ENCODE assay signal across 26 cellular contexts in genomic region chrX:40248822-40249221, GRCh38.
DNase-seq lines count a peak whose midpoint lies in the region; ATAC-seq, FAIRE-seq and TF ChIP-seq lines count a peak whose summit lies in the region.
"Had no signal": no experiment of that assay in that cellular context is flagged by ENCODE, and none has a peak within 500 bp of the region (broad histone marks: within the 10 kb centered on the region; RNA-seq: fewer than 3 reads in every experiment).

No MANE protein-coding gene starts in this region.

- intact Hi-C loops in K562 (cut with micrococcal nuclease), result loop anchor here (5.0 kb wide), 1 partner anchor 142 kb away; no protein-coding TSS in a partner anchor
- intact Hi-C loops in sciatic nerve (cut with DNase I), result no loop called here

- no peak for TF ChIP-seq POLR2A in K562 (conservative IDR thresholded peaks at IDR 0.05)

- POLR2A ChIA-PET in K562 (lab: Yijun Ruan, JAX), result no interaction called here

- H3K4me2 ChIP-seq in BLaER1 (peak overlapping the region; percentile 21), K562 (ENCODE audit: insufficient read depth, low read length) (peak overlapping the region; percentile 61)

- BruUV-seq in K562 (replicated peaks; lab: Mats Ljungman, UMichigan), result no TSS peak

- H3K4me1 ChIP-seq in BLaER1 (peaks cover 20% of the 10 kb centered on the region), K562 (replicated peaks in 1 of 2; ENCODE audit: control insufficient read depth in 2 of 2, insufficient read depth in 2 of 2, low read length in 2 of 2) (peaks cover 3 to 35% of the 10 kb centered on the region in 2 experiments; a peak in 4 of 5 replicates)
- H3K4me1 ChIP-seq: Caco-2 had no signal

- H3K27me3 ChIP-seq in BLaER1 (no peaks in the 10 kb centered on the region), K562 (ENCODE audit: control insufficient read depth in 2 of 2, insufficient read depth in 2 of 2, low read length in 2 of 2) (no peaks in the 10 kb centered on the region)
- H3K27me3 ChIP-seq: SJSA1 had no signal

- no peaks in the 10 kb centered on the region for H3K79me2 ChIP-seq in K562 (ENCODE audit: control insufficient read depth, insufficient read depth, low read length)

- no peaks in the 10 kb centered on the region for H4K20me1 ChIP-seq in BLaER1
- H4K20me1 ChIP-seq in K562 (replicated peaks; ENCODE audit: control insufficient read depth, insufficient read depth, low read length), result no peaks in the 10 kb centered on the region

- in situ Hi-C loops in K562 (cut with MboI), result no loop called here

- no peaks in the 10 kb centered on the region for H3K36me3 ChIP-seq in BLaER1
- H3K36me3 ChIP-seq in K562 (ENCODE audit: control insufficient read depth, insufficient read depth, low read length), result no peaks in the 10 kb centered on the region
- H3K36me3 ChIP-seq: SJSA1 had no signal

- TF ChIP-seq CTCF in K562 (IDR thresholded peaks at IDR 0.05 in 2 of 3, conservative IDR thresholded peaks at IDR 0.05 in 1 of 3; ENCODE audit: insufficient read depth in 2 of 3, low read depth in 1 of 3, low read length in 3 of 3), result no peak
- TF ChIP-seq CTCF in nephron progenitor cell (IDR thresholded peaks at IDR 0.05), result no peak

- H3K9ac ChIP-seq in BLaER1, result no peak overlapping the region
- no peak overlapping the region for H3K9ac ChIP-seq in K562 (ENCODE audit: insufficient read depth in 1 of 2, low read depth in 2 of 2, low read length in 2 of 2)
- H3K9ac ChIP-seq: GM23248 had no signal

- peaks cover 42% of the 10 kb centered on the region for H3K9me3 Mint-ChIP-seq in nephron progenitor cell
- H3K9me3 Mint-ChIP-seq in stimulated activated naive CD8-positive, alpha-beta T cell treated with anti-CD3 and anti-CD28 coated beads, Interleukin-15, amount 100 ng/mL, for 72 hours, result no peaks in the 10 kb centered on the region
- H3K9me3 Mint-ChIP-seq: CD8-positive, alpha-beta T cell had no signal

- H3K36me3 Mint-ChIP-seq in nephron progenitor cell (ENCODE audit: low read depth), result no peaks in the 10 kb centered on the region
- H3K36me3 Mint-ChIP-seq: CD8-positive, alpha-beta T cell had no signal

- CTCF ChIA-PET in K562 (lab: Yijun Ruan, JAX; ENCODE audit: low intra/inter-chr PET ratio), result no interaction called here

- H3K27me3 Mint-ChIP-seq in nephron progenitor cell (ENCODE audit: low read depth, poor library complexity), result peaks cover 6% of the 10 kb centered on the region
- H3K27me3 Mint-ChIP-seq in stimulated activated naive CD8-positive, alpha-beta T cell treated with anti-CD3 and anti-CD28 coated beads, Interleukin-15, amount 100 ng/mL, for 72 hours, result no peaks in the 10 kb centered on the region

- H3K9me3 ChIP-seq in BLaER1 (no peaks in the 10 kb centered on the region), K562 (replicated peaks; ENCODE audit: control insufficient read depth, insufficient read depth, low read depth, low read length) (no peaks in the 10 kb centered on the region)
- H3K9me3 ChIP-seq: Caco-2, SJSA1 had no signal

- no peak for TF ChIP-seq RAD21 in K562 (CRISPR knock-in tag; conservative IDR thresholded peaks at IDR 0.05 in 1 of 2, IDR thresholded peaks at IDR 0.05 in 1 of 2)

- H3K27ac ChIP-seq in BLaER1, result no peak overlapping the region
- no peak overlapping the region for H3K27ac ChIP-seq in K562 (ENCODE audit: extremely low read depth, low read depth, low read length)
- H3K27ac ChIP-seq: C4-2B, GM23248, SJSA1 had no signal

- no peak for TF ChIP-seq EP300 in K562 (IDR thresholded peaks at IDR 0.05; ENCODE audit: low read length)

- DNase-seq in NCI-H2227 treated with DMSO at 0.1 percent for 48 hours (lab: John Stamatoyannopoulos, UW) (peak; percentile 85), K562 (ENCODE audit: extremely low read depth in 1 of 4, low spot score in 3 of 4) (peak in 2 of 4 experiments; percentile 36 to 63), nephron progenitor cell (no peak), NOMO-1 treated with dmso at 0.1 percent for 144 hours (lab: John Stamatoyannopoulos, UW; ENCODE audit: unreplicated experiment) (no peak), sciatic nerve (ENCODE audit: low spot score) (no peak)
- no peak for DNase-seq in stimulated activated naive CD8-positive, alpha-beta T cell treated with anti-CD3 and anti-CD28 coated beads, Interleukin-15, amount 100 ng/mL, for 72 hours
- DNase-seq in activated CD4-positive, alpha-beta T cell treated with anti-CD3 and anti-CD28 coated beads for 4 hours, result no peak
- DNase-seq: Caco-2; CD8-positive, alpha-beta T cell; GM23248; Kasumi-1; NCI-H1436; NCI-H187 treated with DMSO at 0.1 percent for 48 hours; NCI-H2171 treated with DMSO at 0.1 percent for 48 hours; NCI-H446; NCI-H524 treated with DMSO at 0.1 percent for 48 hours; NCI-H774; NK-92 treated with Interleukin-12 subunit alpha and Interleukin-12 subunit beta, amount 100 ng/mL, for 24 hours; Right ventricle myocardium superior; RPMI8226 had no signal

- H3K4me3 Mint-ChIP-seq in nephron progenitor cell, result no peak overlapping the region
- no peak overlapping the region for H3K4me3 Mint-ChIP-seq in stimulated activated naive CD8-positive, alpha-beta T cell treated with anti-CD3 and anti-CD28 coated beads, Interleukin-15, amount 100 ng/mL, for 72 hours
- H3K4me3 Mint-ChIP-seq: CD8-positive, alpha-beta T cell had no signal

- H3K4me3 ChIP-seq in BLaER1 (no peak overlapping the region), K562 (no peak overlapping the region)
- H3K4me3 ChIP-seq: GM23248, SJSA1 had no signal

- WGBS in K562 (ENCODE audit: insufficient coverage, low coverage, missing lambda C conversion rate), result 4% methylated on average over 8 of the region's 9 CpGs

- H2AFZ ChIP-seq in K562 (ENCODE audit: low read depth, low read length), result peak overlapping the region; percentile 48; the same call in 1 of the 2 replicates
- H2AFZ ChIP-seq: GM23248 had no signal

- FAIRE-seq in K562 (lab: Jason Lieb, UNC), result peak; percentile 48
- FAIRE-seq: A204.1, G401.6, HepG2 had no signal

- peaks cover 33% of the 10 kb centered on the region for H3K4me1 Mint-ChIP-seq in nephron progenitor cell
- peaks cover 13% of the 10 kb centered on the region for H3K4me1 Mint-ChIP-seq in stimulated activated naive CD8-positive, alpha-beta T cell treated with anti-CD3 and anti-CD28 coated beads, Interleukin-15, amount 100 ng/mL, for 72 hours

- peak; percentile 70 for ATAC-seq in K562
- ATAC-seq in stimulated activated naive CD8-positive, alpha-beta T cell treated with anti-CD3 and anti-CD28 coated beads, Interleukin-15, amount 100 ng/mL, for 72 hours, result no peak
- no peak for ATAC-seq in sciatic nerve
- ATAC-seq: CD8-positive, alpha-beta T cell; HepG2 had no signal

- H3K9me1 ChIP-seq in K562 (ENCODE audit: control insufficient read depth, insufficient read depth, low read length), result no peaks in the 10 kb centered on the region

- H3K27ac Mint-ChIP-seq in nephron progenitor cell, result peak overlapping the region; percentile 36
- no peak overlapping the region for H3K27ac Mint-ChIP-seq in stimulated activated naive CD8-positive, alpha-beta T cell treated with anti-CD3 and anti-CD28 coated beads, Interleukin-15, amount 100 ng/mL, for 72 hours
- H3K27ac Mint-ChIP-seq: CD8-positive, alpha-beta T cell had no signal

TF ChIP-seq in K562, 482 proteins besides CTCF, POLR2A, EP300 and RAD21 (continues in another document):
- no peak for TF ChIP-seq ZNF445 (CRISPR knock-in tag; IDR thresholded peaks at IDR 0.05; ENCODE audit: low read depth)
- TF ChIP-seq PHF21A (IDR thresholded peaks at IDR 0.05; ENCODE audit: borderline replicate concordance, low read depth), result no peak
- no peak for TF ChIP-seq ZNF561 (CRISPR knock-in tag; conservative IDR thresholded peaks at IDR 0.05)
- TF ChIP-seq ZBTB12 (CRISPR knock-in tag; IDR thresholded peaks at IDR 0.05), result no peak
- no peak for TF ChIP-seq CREM (IDR thresholded peaks at IDR 0.05; ENCODE audit: low read depth)
- TF ChIP-seq FOXJ2 (tag; IDR thresholded peaks at IDR 0.05), result peak; percentile 44; the same call in 1 of the 2 replicates
- TF ChIP-seq SREBF2 (CRISPR knock-in tag; IDR thresholded peaks at IDR 0.05), result no peak
- TF ChIP-seq E4F1 (CRISPR knock-in tag; IDR thresholded peaks at IDR 0.05; ENCODE audit: borderline replicate concordance), result no peak
- TF ChIP-seq TFAP4 (CRISPR knock-in tag; IDR thresholded peaks at IDR 0.05; ENCODE audit: borderline replicate concordance), result no peak
- TF ChIP-seq CCNT2 (IDR thresholded peaks at IDR 0.05; ENCODE audit: borderline replicate concordance, extremely low read depth, insufficient read length, low read depth, low read length), result peak; percentile 16
